16 cellular contexts compared by ENCODE assay signal in genomic region chr6:79461205-79461604, GRCh38.
DNase-seq lines count a peak whose midpoint lies in the region; ATAC-seq, FAIRE-seq and TF ChIP-seq lines count a peak whose summit lies in the region.
"Had no signal": no experiment of that assay in that cellular context is flagged by ENCODE, and none has a peak within 500 bp of the region (broad histone marks: within the 10 kb centered on the region; RNA-seq: fewer than 3 reads in every experiment).

No MANE protein-coding gene starts in this region.

- H3K4me3 Mint-ChIP-seq in Calu3 (ENCODE audit: low read depth, unreplicated experiment), result no peak overlapping the region
- H3K4me3 Mint-ChIP-seq: nephron had no signal

- 42% methylated on average over 3 of the region's 3 CpGs for WGBS in prostate gland
- WGBS in transverse colon (ENCODE audit: low coverage in 1 of 2), 2 donors, result 50 to 80% methylated on average over 1 to 3 of the region's 3 CpGs

- H3K36me3 Mint-ChIP-seq in Calu3 (ENCODE audit: insufficient read depth, unreplicated experiment), result peaks cover 5% of the 10 kb centered on the region

- no peaks in the 10 kb centered on the region for H3K36me3 ChIP-seq in prostate gland
- no peaks in the 10 kb centered on the region for H3K36me3 ChIP-seq in transverse colon
- H3K36me3 ChIP-seq: esophagus muscularis mucosa, right lobe of liver had no signal

- H3K27ac ChIP-seq in caudate nucleus (ENCODE audit: low read depth, low read length), result peak overlapping the region; percentile 6
- no peak overlapping the region for H3K27ac ChIP-seq in prostate gland
- H3K27ac ChIP-seq in transverse colon, result no peak overlapping the region
- H3K27ac ChIP-seq: esophagus muscularis mucosa, right lobe of liver had no signal

- peak overlapping the region; percentile 93 for H3K27ac Mint-ChIP-seq in Calu3 (ENCODE audit: unreplicated experiment)
- H3K27ac Mint-ChIP-seq: nephron had no signal

- H3K4me1 Mint-ChIP-seq in Calu3 (ENCODE audit: low read depth, unreplicated experiment), result peaks cover 48% of the 10 kb centered on the region

- TF ChIP-seq POLR2A in prostate gland (IDR thresholded peaks at IDR 0.05) (no peak), H54 (IDR thresholded peaks at IDR 0.05; ENCODE audit: low read depth, low read length) (no peak), transverse colon (IDR thresholded peaks at IDR 0.05) (no peak), GM18505 (IDR thresholded peaks at IDR 0.05; ENCODE audit: borderline replicate concordance, extremely low read depth, insufficient read depth, insufficient read length) (no peak)

- intact Hi-C loops in Calu3 (cut with micrococcal nuclease; ENCODE audit: unreplicated experiment), result loop anchor here (10.0 kb wide), 1 partner anchor 86 kb away; no protein-coding TSS in a partner anchor
- intact Hi-C loops in prostate gland (cut with DNase I), result no loop called here
- intact Hi-C loops in transverse colon (cut with DNase I; ENCODE audit: low total_unique reads), result no loop called here

- H3K9me3 ChIP-seq in prostate gland (no peaks in the 10 kb centered on the region), transverse colon (no peaks in the 10 kb centered on the region)
- H3K9me3 ChIP-seq: esophagus muscularis mucosa, right lobe of liver had no signal

- H3K4me3 ChIP-seq in prostate gland, result no peak overlapping the region
- no peak overlapping the region for H3K4me3 ChIP-seq in transverse colon
- H3K4me3 ChIP-seq: esophagus muscularis mucosa, right lobe of liver had no signal

- peaks cover 9% of the 10 kb centered on the region for H3K9me3 Mint-ChIP-seq in Calu3 (ENCODE audit: low read depth, unreplicated experiment)

- H3K27me3 ChIP-seq in prostate gland (replicated peaks; ENCODE audit: insufficient read depth) (no peaks in the 10 kb centered on the region), transverse colon (no peaks in the 10 kb centered on the region)
- H3K27me3 ChIP-seq: esophagus muscularis mucosa, right lobe of liver had no signal

- peak; percentile 39 for ATAC-seq in HG02798 (IDR thresholded peaks at IDR 0.05; ENCODE audit: poor library complexity, unreplicated experiment)
- no peak for ATAC-seq in GM18505 (IDR thresholded peaks at IDR 0.05; ENCODE audit: unreplicated experiment)

- in situ Hi-C loops in ACHN (cut with HindIII; ENCODE audit: low pct_ligation_motif_present, low pct_unique_long_range_greater_than_20kb, low sequenced_read_pairs), result no loop called here
- in situ Hi-C loops in transverse colon (cut with MboI; ENCODE audit: low pct_ligation_motif_present in 1 of 4, low pct_unique_long_range_greater_than_20kb in 1 of 4, low sequenced_read_pairs in 3 of 4), result no loop called here

- FAIRE-seq in H54 (lab: Jason Lieb, UNC), result no peak
- FAIRE-seq: D721Med had no signal

- H3K27me3 Mint-ChIP-seq in Calu3 (ENCODE audit: unreplicated experiment), result no peaks in the 10 kb centered on the region

- peak; percentile 20 for DNase-seq in Calu3
- peak in 4 of 61 donors; percentile 4 to 13 (median 6) for DNase-seq in caudate nucleus (lab: John Stamatoyannopoulos, UW)
- DNase-seq in prostate gland (ENCODE audit: low spot score), result peak; percentile 55
- no peak for DNase-seq in H54 (ENCODE audit: insufficient read length, low spot score)
- no peak for DNase-seq in ACHN
- no peak for DNase-seq in transverse colon
- DNase-seq: activated CD4-positive, alpha-beta T cell treated with anti-CD3 and anti-CD28 coated beads, Interleukin-2, amount 50 U/mL, for 4 hours; NCI-H1105; NCI-H226; right lobe of liver; stimulated activated CD4-positive, alpha-beta T cell treated with anti-CD3 and anti-CD28 coated beads, Interleukin-4, amount 100 ng/mL, for 24 hours had no signal

- TF ChIP-seq CTCF in Calu3 (IDR thresholded peaks at IDR 0.05; ENCODE audit: unreplicated experiment), result no peak
- no peak for TF ChIP-seq CTCF in prostate gland (IDR thresholded peaks at IDR 0.05)
- TF ChIP-seq CTCF in transverse colon (IDR thresholded peaks at IDR 0.05), result no peak

- CTCF ChIA-PET in Calu3 (lab: Charles Lee), result interaction anchor here (0.6 kb wide), 1 partner anchor 171 kb away, joined by 5 read pairs; no protein-coding TSS in a partner anchor

- BruUV-seq in Calu3 (replicated peaks; lab: Mats Ljungman, UMichigan), result no TSS peak

- no peaks in the 10 kb centered on the region for H3K4me1 ChIP-seq in prostate gland (replicated peaks)
- peaks cover 0 to 9% (median 0%) of the 10 kb centered on the region in 4 donors for H3K4me1 ChIP-seq in transverse colon
- H3K4me1 ChIP-seq: right lobe of liver had no signal

- TF ChIP-seq EP300 in transverse colon (IDR thresholded peaks at IDR 0.05; ENCODE audit: low read depth), result no peak

Comparison
In these comparisons a context has a peak if more than half of its experiments do, and no peak if none do; other contexts are left out.
1. DNase-seq: peak in Calu3 (single experiment) and prostate gland (single experiment); none in H54 (single experiment), ACHN (single experiment) and transverse colon (single experiment).